In the genomic region with DNA sequence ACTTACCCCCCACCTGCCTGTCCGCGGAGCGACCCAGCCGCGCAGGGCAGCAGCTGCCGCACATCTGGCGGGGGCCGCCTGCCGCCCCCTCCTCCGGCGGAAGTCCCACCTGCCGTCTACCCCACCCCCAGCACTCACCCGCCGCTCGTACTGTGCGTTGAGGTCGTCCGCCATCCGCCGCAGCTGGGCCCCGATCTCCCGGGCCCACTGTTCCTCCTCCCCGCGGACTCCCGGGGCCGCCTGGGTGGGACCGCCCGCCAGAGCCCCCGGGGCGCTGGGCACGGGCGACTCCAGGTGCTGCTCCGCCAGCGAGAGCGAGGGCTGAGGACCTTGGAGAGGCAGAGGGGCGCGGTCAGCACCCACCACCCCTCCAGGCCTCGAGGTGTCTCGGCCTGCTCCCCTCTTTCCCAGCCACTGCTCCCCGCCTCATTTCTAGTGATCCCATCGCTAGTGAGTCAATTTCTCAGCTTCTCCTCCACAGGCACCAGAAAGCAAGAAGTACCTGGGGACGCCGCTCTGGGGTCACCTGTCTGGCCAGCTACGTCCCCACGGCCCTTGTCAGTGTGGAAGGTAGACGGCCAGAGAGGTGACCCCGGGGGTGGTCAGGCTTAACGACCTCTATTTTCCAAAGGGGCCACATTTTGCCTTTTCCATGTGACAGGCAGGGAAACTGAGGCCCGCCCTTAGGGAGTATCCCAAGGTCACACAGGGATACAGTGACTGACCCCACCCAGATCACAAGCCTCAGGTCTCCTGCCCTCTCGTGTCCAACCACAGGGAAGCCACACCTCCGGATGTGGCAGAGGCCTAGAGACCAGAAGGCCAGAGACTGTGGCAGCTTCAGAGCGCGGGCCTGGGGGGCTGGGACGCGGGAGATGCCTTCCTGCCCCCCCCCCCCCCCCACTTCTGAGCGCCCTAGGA, we compare ENCODE assay signal across 8 cellular contexts. TPM values are rescaled to one million over a fixed set of nuclear protein-coding genes. Genes with fewer than 3 reads are reported as not detected.
DNase-seq lines count a peak whose midpoint lies in the region; ATAC-seq, FAIRE-seq and TF ChIP-seq lines count a peak whose summit lies in the region.

No MANE protein-coding gene starts in this region.

- peaks cover 18% of the 10 kb centered on the region for H3K4me1 Mint-ChIP-seq in activated naive CD8-positive, alpha-beta T cell treated with anti-CD3 and anti-CD28 coated beads for 36 hours

- TF ChIP-seq CTCF in OCI-LY3 (IDR thresholded peaks at IDR 0.05; ENCODE audit: low read depth, low read length) (no peak), pancreas (IDR thresholded peaks at IDR 0.05) (no peak)

- 13 to 14% methylated on average over 54 to 56 of the region's 56 CpGs for WGBS in pancreas, 2 donors

- no peaks in the 10 kb centered on the region for H3K9me3 Mint-ChIP-seq in activated naive CD8-positive, alpha-beta T cell treated with anti-CD3 and anti-CD28 coated beads for 36 hours

- H4K20me1 ChIP-seq in OCI-LY3 (ENCODE audit: insufficient read depth, low read length) = peaks cover 25% of the 10 kb centered on the region

- H3K27ac ChIP-seq in OCI-LY3 (ENCODE audit: low read length) (peak overlapping the region; percentile 88), pancreas (peak overlapping the region; percentile 93 to 97 (median 96))

- H2AFZ ChIP-seq in OCI-LY3 (ENCODE audit: low read depth, low read length) = no peak overlapping the region

- H3K4me1 ChIP-seq in OCI-LY3 (ENCODE audit: low read length) (peaks cover 37% of the 10 kb centered on the region), pancreas (peaks cover 0 to 20% (median 6%) of the 10 kb centered on the region in 3 donors)

- peak overlapping the region; percentile 89 for H3K4me2 ChIP-seq in OCI-LY3 (ENCODE audit: low read length)

- H3K9ac ChIP-seq in OCI-LY3 (ENCODE audit: low read length) = peak overlapping the region; percentile 92

- H3K79me2 ChIP-seq in OCI-LY3 (ENCODE audit: low read length) = peaks cover 40% of the 10 kb centered on the region

- no peaks in the 10 kb centered on the region for H3K27me3 Mint-ChIP-seq in activated naive CD8-positive, alpha-beta T cell treated with anti-CD3 and anti-CD28 coated beads for 36 hours

- peaks cover 8% of the 10 kb centered on the region for H3K36me3 Mint-ChIP-seq in activated naive CD8-positive, alpha-beta T cell treated with anti-CD3 and anti-CD28 coated beads for 36 hours

- peak overlapping the region; percentile 77 for H3K4me3 Mint-ChIP-seq in activated naive CD8-positive, alpha-beta T cell treated with anti-CD3 and anti-CD28 coated beads for 36 hours

- intact Hi-C loops in Right ventricle myocardium superior (cut with DNase I) = no loop called here
- intact Hi-C loops in pancreas (cut with DNase I) = no loop called here

- no peak for FAIRE-seq in pancreas (lab: Jason Lieb, UNC)

- no peaks in the 10 kb centered on the region for H3K27me3 ChIP-seq in OCI-LY3 (ENCODE audit: low read depth, low read length)
- no peaks in the 10 kb centered on the region for H3K27me3 ChIP-seq in pancreas

- H3K36me3 ChIP-seq in OCI-LY3 (replicated peaks; ENCODE audit: low read depth, low read length) (peaks cover 13% of the 10 kb centered on the region), pancreas (peaks cover 0 to 5% (median under 1%) of the 10 kb centered on the region in 3 donors)

- H3K4me3 ChIP-seq in OCI-LY3 (ENCODE audit: low read length) (peak overlapping the region; percentile 96), pancreas (peak overlapping the region; percentile 31 to 99 (median 73))

- H3K9me3 ChIP-seq in OCI-LY3 (ENCODE audit: insufficient read depth, low read length) = no peaks in the 10 kb centered on the region
- no peaks in the 10 kb centered on the region for H3K9me3 ChIP-seq in pancreas

- peak overlapping the region; percentile 85 for H3K27ac Mint-ChIP-seq in activated naive CD8-positive, alpha-beta T cell treated with anti-CD3 and anti-CD28 coated beads for 36 hours

- peak; percentile 24 for ATAC-seq in GM18498 (IDR thresholded peaks at IDR 0.05; ENCODE audit: unreplicated experiment)
- peak; percentile 31 for ATAC-seq in HG03095 (IDR thresholded peaks at IDR 0.05; ENCODE audit: unreplicated experiment)
- peak; percentile 79 for ATAC-seq in Right ventricle myocardium superior (ENCODE audit: poor library complexity)
- peak; percentile 23 to 52 (median 36) for ATAC-seq in pancreas
- ATAC-seq in HG02884 (IDR thresholded peaks at IDR 0.05; ENCODE audit: unreplicated experiment) = no peak

- peak; percentile 69 for DNase-seq in AG20443 (ENCODE audit: low spot score)
- DNase-seq in activated naive CD8-positive, alpha-beta T cell treated with anti-CD3 and anti-CD28 coated beads for 36 hours = peak; percentile 68
- peak; percentile 93 for DNase-seq in Right ventricle myocardium superior
- DNase-seq in pancreas = peak; percentile 61 to 82 (median 75)

RNA-seq across cellular contexts. Expression of gene BBC3, which starts 4.3 kb away (rescaled TPM):
- 10 to 100 TPM; 12.5 to 13.3 TPM for total RNA-seq in activated naive CD8-positive, alpha-beta T cell treated with anti-CD3 and anti-CD28 coated beads for 36 hours
- 3.8 TPM for total RNA-seq in Right ventricle myocardium superior
- total RNA-seq in pancreas = 10 to 100 TPM in 3 of 6 donors, 1 to 10 TPM in 3; 6.8 to 19.4 (median 9.2) TPM
- 10 to 100 TPM in 1 of 2 donors, 1 to 10 TPM in 1; 5.5 to 11.3 TPM for polyA plus RNA-seq in pancreas

RNA-seq across cellular contexts. Expression of gene CCDC9, which starts 29.6 kb away (rescaled TPM):
- total RNA-seq in activated naive CD8-positive, alpha-beta T cell treated with anti-CD3 and anti-CD28 coated beads for 36 hours = 10 to 100 TPM; 28.4 to 29.3 TPM
- total RNA-seq in Right ventricle myocardium superior (16.3 TPM), pancreas (10 to 100 TPM; 24.6 to 67.3 (median 34.7) TPM)
- 100 to 1,000 TPM in 1 of 2 donors, 10 to 100 TPM in 1; 38.3 to 102 TPM for polyA plus RNA-seq in pancreas

RNA-seq across cellular contexts. Expression of gene INAFM1, which starts 48.0 kb away (rescaled TPM):
- total RNA-seq in activated naive CD8-positive, alpha-beta T cell treated with anti-CD3 and anti-CD28 coated beads for 36 hours = 10 to 100 TPM in 1 of 2 experiments, 1 to 10 TPM in 1; 9.8 to 10.6 TPM
- total RNA-seq in Right ventricle myocardium superior (10.4 TPM), pancreas (10 to 100 TPM; 10.6 to 37.7 (median 13.5) TPM)
- 10 to 100 TPM; 25.6 to 29.7 TPM for polyA plus RNA-seq in pancreas
